In genomic region chr13:43333176-43333575, GRCh38 we compare ENCODE assay signal across 18 cellular contexts.
"Had no signal": no experiment of that assay in that cellular context is flagged by ENCODE, and none has a peak within 500 bp of the region (broad histone marks: within the 10 kb centered on the region; RNA-seq: fewer than 3 reads in every experiment).

No MANE protein-coding gene starts in this region.

- H3K36me3 ChIP-seq: left lung, prostate gland, spleen, tibial nerve had no signal

- H3K27me3 ChIP-seq: body of pancreas, left lung, spleen, tibial nerve had no signal

- H3K4me3 Mint-ChIP-seq: activated T-helper 17 cell treated with anti-CD3 and anti-CD28 coated beads, Interleukin-2, amount 50 U/mL, for 72 hours; dendritic cell treated with granulocyte-macrophage colony-stimulating factor and Interleukin-4, amounts not matched to agents 40 ng/mL and 50 ng/mL, for 4 days; nephron progenitor cell; stimulated activated naive B cell treated with anti-CD40 and anti-IgM and Interleukin-4, amounts not matched to agents 10 μg/mL and 1 μg/mL and 100 μg/mL, for 72 hours had no signal

- H3K27ac ChIP-seq: body of pancreas, left lung, prostate gland, spleen, tibial nerve had no signal

- H3K4me3 ChIP-seq: body of pancreas, left lung, prostate gland, spleen, tibial nerve had no signal

- H3K36me3 Mint-ChIP-seq: activated naive CD4-positive, alpha-beta T cell treated with anti-CD3 and anti-CD28 coated beads, Interleukin-2, amount 50 U/mL, for 72 hours; stimulated activated naive B cell treated with anti-CD40 and anti-IgM and Interleukin-4, amounts not matched to agents 10 μg/mL and 1 μg/mL and 100 μg/mL, for 72 hours had no signal

- H3K9me3 Mint-ChIP-seq: activated naive CD4-positive, alpha-beta T cell treated with anti-CD3 and anti-CD28 coated beads, Interleukin-2, amount 50 U/mL, for 72 hours; activated T-helper 17 cell treated with anti-CD3 and anti-CD28 coated beads, Interleukin-2, amount 50 U/mL, for 72 hours; dendritic cell treated with granulocyte-macrophage colony-stimulating factor and Interleukin-4, amounts not matched to agents 40 ng/mL and 50 ng/mL, for 4 days; nephron progenitor cell; stimulated activated naive B cell treated with anti-CD40 and anti-IgM and Interleukin-4, amounts not matched to agents 10 μg/mL and 1 μg/mL and 100 μg/mL, for 72 hours had no signal

- H3K27ac Mint-ChIP-seq: activated naive CD4-positive, alpha-beta T cell treated with anti-CD3 and anti-CD28 coated beads, Interleukin-2, amount 50 U/mL, for 72 hours; activated T-helper 17 cell treated with anti-CD3 and anti-CD28 coated beads, Interleukin-2, amount 50 U/mL, for 72 hours; dendritic cell treated with granulocyte-macrophage colony-stimulating factor and Interleukin-4, amounts not matched to agents 40 ng/mL and 50 ng/mL, for 4 days; nephron progenitor cell; stimulated activated naive B cell treated with anti-CD40 and anti-IgM and Interleukin-4, amounts not matched to agents 10 μg/mL and 1 μg/mL and 100 μg/mL, for 72 hours had no signal

- H3K4me1 Mint-ChIP-seq: activated T-helper 17 cell treated with anti-CD3 and anti-CD28 coated beads, Interleukin-2, amount 50 U/mL, for 72 hours; stimulated activated naive B cell treated with anti-CD40 and anti-IgM and Interleukin-4, amounts not matched to agents 10 μg/mL and 1 μg/mL and 100 μg/mL, for 72 hours had no signal

- H3K4me1 ChIP-seq: left lung, prostate gland, spleen had no signal

- DNase-seq: activated CD4-positive, alpha-beta T cell treated with anti-CD3 and anti-CD28 coated beads, Interleukin-2, amount 50 U/mL, for 1 hour; activated CD4-positive, CD25-positive, alpha-beta regulatory T cell; activated T-cell treated with anti-CD3 and anti-CD28 coated beads for 4 hours; amniotic stem cell; body of pancreas; cerebellar nuclear complex; islet precursor cell; left lung; mesenchymal stem cell; nephron progenitor cell; spleen; stimulated activated CD4-positive, alpha-beta T cell treated with anti-CD3 and anti-CD28 coated beads, Interleukin-1b, Interleukin-23, amount 100 ng/mL, for 48 hours; stimulated activated naive B cell treated with anti-CD40 and anti-IgM and Interleukin-4, amounts not matched to agents 10 μg/mL and 1 μg/mL and 100 μg/mL, for 72 hours had no signal

- H3K9me3 ChIP-seq: body of pancreas, left lung, prostate gland, spleen, tibial nerve had no signal
